ENCODE assay signal across 3 cellular contexts in the genomic region with DNA sequence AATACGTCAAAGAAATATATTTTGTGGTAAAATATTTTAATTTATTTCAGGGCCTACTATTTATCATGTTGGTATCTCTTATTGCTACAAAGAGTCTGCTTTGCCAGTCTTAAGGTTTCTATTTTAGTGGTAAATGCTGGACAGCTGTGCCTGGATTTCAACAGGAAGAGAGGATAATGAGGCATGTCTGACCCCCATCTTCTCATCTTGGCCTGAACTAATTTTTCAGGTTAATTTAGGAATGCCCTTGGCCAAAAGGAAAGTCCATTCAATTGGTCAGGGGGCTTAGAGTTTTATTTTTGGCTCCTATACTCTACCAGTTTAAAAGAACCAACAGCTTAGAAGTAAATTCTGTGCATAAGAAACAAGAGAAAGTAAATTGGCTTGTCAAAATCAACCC.
"Had no signal": no experiment of that assay in that cellular context is flagged by ENCODE, and none has a peak within 500 bp of the region (broad histone marks: within the 10 kb centered on the region; RNA-seq: fewer than 3 reads in every experiment).

No MANE protein-coding gene starts in this region.

- DNase-seq: GDM1, GF-D8 had no signal

- H3K4me3 ChIP-seq: GM12878 had no signal
